In the genomic region with DNA sequence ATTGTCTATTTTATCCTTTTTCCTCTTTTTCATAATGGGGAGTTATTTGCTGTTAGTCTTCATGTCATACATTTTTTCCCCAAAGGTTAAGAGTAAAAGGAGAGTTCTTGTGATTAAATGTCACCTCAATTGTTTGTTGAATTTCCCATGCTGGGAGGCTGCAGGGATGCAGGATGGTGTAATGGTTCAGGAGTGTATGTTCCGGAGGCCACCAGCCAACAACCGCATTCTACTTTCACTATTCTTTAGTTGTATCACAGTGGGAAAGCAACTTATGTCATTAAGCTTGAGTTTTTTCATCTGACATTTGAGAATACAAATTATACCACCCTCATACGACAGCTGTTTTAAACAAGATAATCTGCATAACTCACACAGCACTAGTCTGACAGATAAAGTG, we compare ENCODE assay signal across 11 cellular contexts. TPM values are rescaled to one million over a fixed set of nuclear protein-coding genes. Genes with fewer than 3 reads are reported as not detected.
DNase-seq lines count a peak whose midpoint lies in the region; ATAC-seq lines count a peak whose summit lies in the region.
"Had no signal": no experiment of that assay in that cellular context is flagged by ENCODE, and none has a peak within 500 bp of the region (broad histone marks: within the 10 kb centered on the region; RNA-seq: fewer than 3 reads in every experiment).

No MANE protein-coding gene starts in this region.

- peak; percentile 4 for DNase-seq in Caki2 (ENCODE audit: low read depth)
- DNase-seq in NCI-H1105 (lab: John Stamatoyannopoulos, UW), result peak; percentile 26
- peak; percentile 58 for DNase-seq in RPMI7951 (ENCODE audit: low read depth)
- peak; percentile 55 for DNase-seq in iPS-NIHi11 (ENCODE audit: low spot score)
- no peak for DNase-seq in superior temporal gyrus (ENCODE audit: extremely low spot score)
- no peak for DNase-seq in globus pallidus (ENCODE audit: low spot score)
- DNase-seq in T-helper 1 cell, result no peak
- DNase-seq: amygdala had no signal

- no peak for ATAC-seq in HG02885 (IDR thresholded peaks at IDR 0.05; ENCODE audit: poor library complexity, unreplicated experiment)

- in situ Hi-C loops in Caki2 (cut with HindIII; ENCODE audit: low pct_unique_long_range_greater_than_20kb, low sequenced_read_pairs), result no loop called here

RNA-seq across cellular contexts. Expression of a gene that starts 15.4 kb away (rescaled TPM):
- total RNA-seq in Caki2 (2014; rRNA removed; shearing (Covaris generic); ENCODE audit: low replicate concordance), result 5.4 and 25.5 TPM in 2 replicates
- total RNA-seq in RPMI7951 (2014; rRNA removed; shearing (Covaris generic)), result 1.1 and 1.8 TPM in 2 replicates

RNA-seq across cellular contexts. Expression of a gene that starts 30.1 kb away (rescaled TPM):
- total RNA-seq in Caki2 (2014; rRNA removed; shearing (Covaris generic); ENCODE audit: low replicate concordance), result not detected in 2 replicates
- total RNA-seq in RPMI7951 (2014; rRNA removed; shearing (Covaris generic)), result under 0.01 and 0.10 TPM in 2 replicates
- total RNA-seq: HFFc6, skeletal muscle tissue had no signal

RNA-seq across cellular contexts. Expression of a gene that starts 47.3 kb away (rescaled TPM):
- total RNA-seq in Caki2 (2014; rRNA removed; shearing (Covaris generic); ENCODE audit: low replicate concordance), result not detected in 2 replicates
- total RNA-seq in RPMI7951 (2014; rRNA removed; shearing (Covaris generic)), result not detected in 2 replicates
- total RNA-seq: HFFc6 had no signal

Comparison
In these comparisons a context has a peak if more than half of its experiments do, and no peak if none do; other contexts are left out.
1. DNase-seq: peak in Caki2 (single experiment), NCI-H1105 (single experiment), RPMI7951 (single experiment) and iPS-NIHi11 (single experiment); none in superior temporal gyrus (single experiment), globus pallidus (single experiment) and T-helper 1 cell (0 of 5).